19 cellular contexts compared by ENCODE assay signal in the genomic region with DNA sequence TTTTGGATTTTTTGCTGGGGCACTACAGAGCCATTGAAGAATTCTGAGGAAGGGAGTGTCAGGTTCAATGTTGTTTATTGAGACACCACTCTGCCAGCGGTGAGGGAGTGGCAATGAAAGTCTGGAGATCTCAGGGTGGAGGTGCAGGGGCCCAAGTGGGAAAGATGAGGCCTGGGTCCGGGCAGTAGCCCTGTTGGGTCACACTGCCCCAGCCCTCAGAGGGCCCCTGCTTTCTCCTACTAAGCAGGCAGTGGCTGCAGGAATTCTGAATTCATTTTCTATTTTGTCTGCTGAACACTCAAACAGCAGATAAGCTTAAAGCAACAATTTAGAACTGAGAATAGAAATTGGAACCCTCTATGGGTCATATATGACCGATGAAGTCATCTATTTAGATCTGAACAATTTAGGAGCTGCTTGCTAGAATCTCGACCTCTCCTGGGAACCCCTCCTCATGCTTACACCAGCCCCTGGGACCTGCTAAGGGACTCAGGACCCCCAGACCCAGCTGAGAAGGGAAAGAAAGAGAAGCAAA. TPM values are rescaled to one million over a fixed set of nuclear protein-coding genes. Genes with fewer than 3 reads are reported as not detected.
"Had no signal": no experiment of that assay in that cellular context is flagged by ENCODE, and none has a peak within 500 bp of the region (broad histone marks: within the 10 kb centered on the region; RNA-seq: fewer than 3 reads in every experiment).

No MANE protein-coding gene starts in this region.

- H3K27me3 ChIP-seq: gastrocnemius medialis, heart right ventricle, neutrophil, testis had no signal

- ATAC-seq: gastrocnemius medialis; left lobe of liver; natural killer cell; stimulated activated naive CD8-positive, alpha-beta T cell treated with anti-CD3 and anti-CD28 coated beads, Interleukin-15, amount 100 ng/mL, for 72 hours had no signal

- DNase-seq: activated CD4-positive, alpha-beta T cell treated with anti-CD3 and anti-CD28 coated beads, Interleukin-2, amount 50 U/mL, for 4 hours; activated CD4-positive, CD25-positive, alpha-beta regulatory T cell treated with anti-CD3 and anti-CD28 coated beads, Interleukin-2, amount 50 U/mL, for 72 hours; activated naive CD4-positive, alpha-beta T cell treated with Interleukin-2 at 50 U/mL for 16 hours; activated T-cell treated with anti-CD3 and anti-CD28 coated beads for 4 hours; caudate nucleus; cortex of kidney; effector CD4-positive, alpha-beta T cell; gastrocnemius medialis; heart right ventricle; natural killer cell; right cardiac atrium; small intestine; stimulated activated naive CD8-positive, alpha-beta T cell treated with anti-CD3 and anti-CD28 coated beads, Interleukin-15, amount 100 ng/mL, for 72 hours; testis had no signal

- H3K27ac ChIP-seq: gastrocnemius medialis, neutrophil, prostate gland, testis had no signal

- H3K4me1 ChIP-seq: gastrocnemius medialis, prostate gland had no signal

- H3K9me3 ChIP-seq: gastrocnemius medialis, heart right ventricle, neutrophil, prostate gland, testis had no signal

- H3K36me3 ChIP-seq: gastrocnemius medialis, heart right ventricle, neutrophil, prostate gland had no signal

- H3K4me3 ChIP-seq: gastrocnemius medialis, heart right ventricle, prostate gland, testis had no signal

- FAIRE-seq: keratinocyte, small intestine, urothelium cell line had no signal

RNA-seq across cellular contexts. Expression of gene HRH1, which starts 17.9 kb away (rescaled TPM):
- total RNA-seq: natural killer cell had no signal
